2 cellular contexts compared by ENCODE assay signal in the genomic region with DNA sequence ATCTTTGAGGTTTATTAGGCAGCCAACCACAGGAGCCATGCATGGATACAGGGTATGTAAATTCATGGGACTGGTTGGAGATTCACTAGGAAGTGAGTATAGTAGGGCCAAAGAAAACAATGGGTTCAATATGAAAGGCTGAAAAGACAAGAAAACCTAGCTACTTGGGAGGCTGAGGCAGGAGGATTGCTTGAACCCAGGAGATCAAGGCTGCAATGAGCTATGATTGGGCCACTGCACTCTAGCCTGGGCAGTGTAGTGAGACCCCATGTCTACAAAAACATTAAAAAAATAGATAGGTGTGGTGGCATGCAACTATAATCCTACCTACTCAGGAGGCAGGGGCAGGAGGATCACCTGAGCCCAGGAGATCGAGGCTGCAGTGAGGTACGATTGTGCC.
TF ChIP-seq lines count a peak whose summit lies in the region.

No MANE protein-coding gene starts in this region.

TF ChIP-seq in HEK293, 187 proteins besides CTCF, POLR2A, EP300 and RAD21:
- TF ChIP-seq ZNF121 (tag by site-specific recombination; IDR thresholded peaks at IDR 0.05) (peak; percentile 67; the same call in 1 of the 2 replicates), ZFP3 (tag by site-specific recombination; IDR thresholded peaks at IDR 0.05; ENCODE audit: low read depth) (no peak)

TF ChIP-seq in K562, 482 proteins besides CTCF, POLR2A, EP300 and RAD21:
- TF ChIP-seq, protein P1, sequence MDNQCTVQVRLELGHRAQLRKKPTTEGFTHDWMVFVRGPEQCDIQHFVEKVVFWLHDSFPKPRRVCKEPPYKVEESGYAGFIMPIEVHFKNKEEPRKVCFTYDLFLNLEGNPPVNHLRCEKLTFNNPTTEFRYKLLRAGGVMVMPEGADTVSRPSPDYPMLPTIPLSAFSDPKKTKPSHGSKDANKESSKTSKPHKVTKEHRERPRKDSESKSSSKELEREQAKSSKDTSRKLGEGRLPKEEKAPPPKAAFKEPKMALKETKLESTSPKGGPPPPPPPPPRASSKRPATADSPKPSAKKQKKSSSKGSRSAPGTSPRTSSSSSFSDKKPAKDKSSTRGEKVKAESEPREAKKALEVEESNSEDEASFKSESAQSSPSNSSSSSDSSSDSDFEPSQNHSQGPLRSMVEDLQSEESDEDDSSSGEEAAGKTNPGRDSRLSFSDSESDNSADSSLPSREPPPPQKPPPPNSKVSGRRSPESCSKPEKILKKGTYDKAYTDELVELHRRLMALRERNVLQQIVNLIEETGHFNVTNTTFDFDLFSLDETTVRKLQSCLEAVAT (IDR thresholded peaks at IDR 0.05) = no peak
- TF ChIP-seq ZNF121 (CRISPR knock-in tag; conservative IDR thresholded peaks at IDR 0.05) = peak; percentile 86
TF ChIP-seq in K562: peak in this region for 1.
